1 cellular context compared by ENCODE assay signal in the genomic region with DNA sequence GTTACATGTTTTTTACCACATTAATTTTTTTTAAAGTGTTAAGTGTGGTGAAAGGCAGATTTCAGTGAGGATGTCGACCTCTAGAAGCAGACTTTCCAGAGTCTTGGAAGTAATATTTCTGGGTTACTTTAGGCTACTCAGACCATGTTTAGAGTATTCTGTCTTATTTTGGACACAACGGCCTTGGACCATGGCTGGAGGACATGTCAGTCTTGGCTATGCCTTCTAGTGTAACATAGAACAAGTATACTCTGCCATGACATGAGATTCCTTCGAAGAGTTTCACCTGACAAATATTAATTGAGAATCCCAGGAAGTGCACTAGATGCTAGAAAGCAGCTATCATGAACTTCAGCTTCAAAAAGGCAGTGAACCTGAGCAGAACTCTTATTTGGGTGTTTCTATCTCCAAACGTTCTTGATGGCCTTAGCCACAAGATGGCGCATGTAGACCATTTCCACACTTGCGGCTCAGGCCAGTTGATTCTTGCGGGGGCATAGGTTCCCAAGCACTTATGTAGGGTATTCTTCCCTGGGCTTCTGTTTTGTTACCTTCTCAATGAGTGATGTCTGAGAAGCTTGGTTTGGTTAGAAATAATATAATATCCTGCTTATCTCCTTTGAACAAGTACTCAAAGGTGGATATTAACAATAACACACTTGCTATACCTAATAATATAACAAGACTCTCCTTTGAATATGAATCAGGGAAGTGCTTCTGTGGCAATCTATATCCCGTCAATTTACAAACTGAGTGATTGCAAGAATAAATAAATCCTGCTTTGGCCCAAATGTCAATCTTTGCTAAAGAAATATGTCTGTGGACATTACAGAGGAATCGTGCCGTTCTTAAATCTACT.
TF ChIP-seq lines count a peak whose summit lies in the region.

No MANE protein-coding gene starts in this region.

TF ChIP-seq in K562, 482 proteins besides CTCF, POLR2A, EP300 and RAD21 (continued from another document):
- TF ChIP-seq SMC3 (conservative IDR thresholded peaks at IDR 0.05; ENCODE audit: insufficient read depth, low read depth, low read length) (peak; percentile 81), HSF4 (CRISPR knock-in tag; IDR thresholded peaks at IDR 0.05; ENCODE audit: borderline replicate concordance) (no peak), CC2D1A (IDR thresholded peaks at IDR 0.05) (peak; percentile 72), PURB (CRISPR knock-in tag; IDR thresholded peaks at IDR 0.05; ENCODE audit: low read depth) (no peak), ZKSCAN8 (CRISPR knock-in tag; IDR thresholded peaks at IDR 0.05) (no peak)
- TF ChIP-seq, protein P1, sequence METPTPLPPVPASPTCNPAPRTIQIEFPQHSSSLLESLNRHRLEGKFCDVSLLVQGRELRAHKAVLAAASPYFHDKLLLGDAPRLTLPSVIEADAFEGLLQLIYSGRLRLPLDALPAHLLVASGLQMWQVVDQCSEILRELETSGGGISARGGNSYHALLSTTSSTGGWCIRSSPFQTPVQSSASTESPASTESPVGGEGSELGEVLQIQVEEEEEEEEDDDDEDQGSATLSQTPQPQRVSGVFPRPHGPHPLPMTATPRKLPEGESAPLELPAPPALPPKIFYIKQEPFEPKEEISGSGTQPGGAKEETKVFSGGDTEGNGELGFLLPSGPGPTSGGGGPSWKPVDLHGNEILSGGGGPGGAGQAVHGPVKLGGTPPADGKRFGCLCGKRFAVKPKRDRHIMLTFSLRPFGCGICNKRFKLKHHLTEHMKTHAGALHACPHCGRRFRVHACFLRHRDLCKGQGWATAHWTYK (CRISPR knock-in tag; IDR thresholded peaks at IDR 0.05): 0 out of 2 replicates have a peak, but pooled peaks have one; percentile 35
- TF ChIP-seq, protein P2, sequence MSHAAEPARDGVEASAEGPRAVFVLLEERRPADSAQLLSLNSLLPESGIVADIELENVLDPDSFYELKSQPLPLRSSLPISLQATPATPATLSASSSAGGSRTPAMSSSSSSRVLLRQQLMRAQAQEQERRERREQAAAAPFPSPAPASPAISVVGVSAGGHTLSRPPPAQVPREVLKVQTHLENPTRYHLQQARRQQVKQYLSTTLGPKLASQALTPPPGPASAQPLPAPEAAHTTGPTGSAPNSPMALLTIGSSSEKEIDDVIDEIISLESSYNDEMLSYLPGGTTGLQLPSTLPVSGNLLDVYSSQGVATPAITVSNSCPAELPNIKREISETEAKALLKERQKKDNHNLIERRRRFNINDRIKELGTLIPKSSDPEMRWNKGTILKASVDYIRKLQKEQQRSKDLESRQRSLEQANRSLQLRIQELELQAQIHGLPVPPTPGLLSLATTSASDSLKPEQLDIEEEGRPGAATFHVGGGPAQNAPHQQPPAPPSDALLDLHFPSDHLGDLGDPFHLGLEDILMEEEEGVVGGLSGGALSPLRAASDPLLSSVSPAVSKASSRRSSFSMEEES (CRISPR knock-in tag; IDR thresholded peaks at IDR 0.05): no peak
